Comparison of ENCODE assay signal across 9 cellular contexts in the genomic region with DNA sequence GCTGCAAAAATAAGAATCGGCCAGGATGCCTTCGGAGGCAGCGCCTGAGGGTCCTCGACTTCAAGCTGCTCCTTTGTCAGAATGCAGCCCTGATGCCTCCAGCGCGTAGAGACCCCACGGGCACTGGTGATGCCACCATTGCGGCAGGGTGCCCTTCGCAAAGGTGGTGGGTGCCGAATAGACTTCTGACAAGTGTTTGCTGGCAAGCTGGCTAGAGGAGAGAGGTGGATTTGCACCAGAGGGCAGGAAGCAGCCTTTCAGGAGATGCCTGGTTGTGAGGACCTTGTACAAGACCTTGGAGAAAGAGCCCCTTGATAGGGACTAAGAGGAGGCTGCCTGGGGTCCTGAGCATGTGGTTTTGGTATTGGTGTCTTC.
A peak's percentile ranks its signal among the peaks of the same experiment; 100 is the strongest.
DNase-seq lines count a peak whose midpoint lies in the region; ATAC-seq and TF ChIP-seq lines count a peak whose summit lies in the region.
"Had no signal": no experiment of that assay in that cellular context is flagged by ENCODE, and none has a peak within 500 bp of the region (broad histone marks: within the 10 kb centered on the region; RNA-seq: fewer than 3 reads in every experiment).

No MANE protein-coding gene starts in this region.

- CTCF ChIA-PET in activated CD4-positive, alpha-beta memory T cell treated with anti-CD3 and anti-CD28 coated beads, Interleukin-2, amount 10 ng/mL, durations not matched to agents 7 days and 5 days (lab: Charles Lee), result no interaction called here

- H3K9me3 ChIP-seq in heart right ventricle (no peaks in the 10 kb centered on the region), lower lobe of right lung (no peaks in the 10 kb centered on the region), upper lobe of right lung (no peaks in the 10 kb centered on the region)

- H3K27ac ChIP-seq in heart right ventricle (peak overlapping the region in 9 of 10 donors; percentile 72 to 95 (median 89)), lower lobe of right lung (peak overlapping the region; percentile 73), upper lobe of right lung (peak overlapping the region; percentile 82)

- TF ChIP-seq CTCF in heart right ventricle (IDR thresholded peaks at IDR 0.05) (no peak), lower lobe of right lung (IDR thresholded peaks at IDR 0.05) (no peak), upper lobe of right lung (IDR thresholded peaks at IDR 0.05) (no peak)

- H3K27me3 ChIP-seq in heart right ventricle (no peaks in the 10 kb centered on the region), lower lobe of right lung (ENCODE audit: low read depth) (no peaks in the 10 kb centered on the region), upper lobe of right lung (no peaks in the 10 kb centered on the region)

- peak overlapping the region; percentile 96 for H3K27ac Mint-ChIP-seq in activated CD4-positive, alpha-beta memory T cell treated with anti-CD3 and anti-CD28 coated beads, Interleukin-2, amount 10 ng/mL, durations not matched to agents 7 days and 5 days

- peak overlapping the region in 9 of 10 donors; percentile 46 to 70 (median 54) for H3K4me3 ChIP-seq in heart right ventricle
- peak overlapping the region; percentile 54 for H3K4me3 ChIP-seq in lower lobe of right lung
- H3K4me3 ChIP-seq in upper lobe of right lung, result peak overlapping the region; percentile 58

- H3K4me1 Mint-ChIP-seq in activated CD4-positive, alpha-beta memory T cell treated with anti-CD3 and anti-CD28 coated beads, Interleukin-2, amount 10 ng/mL, durations not matched to agents 7 days and 5 days, result peaks cover 74% of the 10 kb centered on the region

- WGBS in heart right ventricle, 2 donors, result 51 to 62% methylated on average over 10 of the region's 10 CpGs

- ATAC-seq in heart right ventricle, result no peak
- no peak for ATAC-seq in Right ventricle myocardium inferior
- ATAC-seq in lower lobe of right lung, result no peak
- ATAC-seq in upper lobe of right lung, result no peak

- H3K36me3 ChIP-seq in heart right ventricle (peaks cover 0 to 2% (median 0%) of the 10 kb centered on the region in 9 donors), lower lobe of right lung (no peaks in the 10 kb centered on the region), upper lobe of right lung (no peaks in the 10 kb centered on the region)

- intact Hi-C loops in heart right ventricle (cut with DNase I) (loop anchor here in 1 of 10 donors (10.0 kb wide), 1 partner anchor 101 kb away; the partner anchor contains the start of gene PPIF), Right ventricle myocardium inferior (cut with DNase I) (loop anchor here (5.0 kb wide), 1 partner anchor 43 kb away; no protein-coding TSS in a partner anchor), lower lobe of right lung (cut with DNase I) (no loop called here), upper lobe of right lung (cut with DNase I) (no loop called here)

- POLR2A ChIA-PET in activated CD4-positive, alpha-beta memory T cell treated with anti-CD3 and anti-CD28 coated beads, Interleukin-2, amount 10 ng/mL, durations not matched to agents 7 days and 5 days (lab: Charles Lee), result interaction anchor here (0.8 to 5.4 kb wide), 11 partner anchors 9 to 103 kb away, joined by 3 to 50 read pairs (median 4); partner anchors contain the start of gene PPIF

- peaks cover 23% of the 10 kb centered on the region for H3K36me3 Mint-ChIP-seq in activated CD4-positive, alpha-beta memory T cell treated with anti-CD3 and anti-CD28 coated beads, Interleukin-2, amount 10 ng/mL, durations not matched to agents 7 days and 5 days (ENCODE audit: low read depth)

- H3K4me1 ChIP-seq in heart right ventricle (peaks cover 68 to 93% (median 88%) of the 10 kb centered on the region in 9 donors), lower lobe of right lung (peaks cover 87% of the 10 kb centered on the region), upper lobe of right lung (peaks cover 87% of the 10 kb centered on the region)

- no peak for DNase-seq in heart right ventricle
- DNase-seq in Right ventricle myocardium inferior (ENCODE audit: missing footprints), result no peak
- peak; percentile 37 for DNase-seq in activated CD4-positive, alpha-beta memory T cell treated with anti-CD3 and anti-CD28 coated beads, Interleukin-2, amount 10 ng/mL, durations not matched to agents 7 days and 5 days
- no peak for DNase-seq in lower lobe of right lung
- DNase-seq in upper lobe of right lung, result peak; percentile 57
- DNase-seq in C1 segment of cervical spinal cord (lab: John Stamatoyannopoulos, UW), result no peak
- DNase-seq in stimulated activated CD4-positive, alpha-beta T cell treated with anti-CD3 and anti-CD28 coated beads, Interleukin-1b, Interleukin-23, amount 100 ng/mL, for 48 hours, result no peak
- no peak for DNase-seq in AG08395 (ENCODE audit: low spot score)
- DNase-seq: NCI-H446 treated with DMSO at 0.1 percent for 48 hours had no signal

- no peaks in the 10 kb centered on the region for H3K9me3 Mint-ChIP-seq in activated CD4-positive, alpha-beta memory T cell treated with anti-CD3 and anti-CD28 coated beads, Interleukin-2, amount 10 ng/mL, durations not matched to agents 7 days and 5 days

- H3K4me3 Mint-ChIP-seq in activated CD4-positive, alpha-beta memory T cell treated with anti-CD3 and anti-CD28 coated beads, Interleukin-2, amount 10 ng/mL, durations not matched to agents 7 days and 5 days, result peak overlapping the region; percentile 89

- H3K27me3 Mint-ChIP-seq in activated CD4-positive, alpha-beta memory T cell treated with anti-CD3 and anti-CD28 coated beads, Interleukin-2, amount 10 ng/mL, durations not matched to agents 7 days and 5 days, result no peaks in the 10 kb centered on the region

Comparison
In these comparisons a context has a peak if more than half of its experiments do, and no peak if none do; other contexts are left out.
1. DNase-seq: peak in activated CD4-positive, alpha-beta memory T cell treated with anti-CD3 and anti-CD28 coated beads, Interleukin-2, amount 10 ng/mL, durations not matched to agents 7 days and 5 days (single experiment) and upper lobe of right lung (single experiment); none in heart right ventricle (0 of 2), Right ventricle myocardium inferior (single experiment), lower lobe of right lung (single experiment), C1 segment of cervical spinal cord (0 of 14), stimulated activated CD4-positive, alpha-beta T cell treated with anti-CD3 and anti-CD28 coated beads, Interleukin-1b, Interleukin-23, amount 100 ng/mL, for 48 hours (single experiment) and AG08395 (single experiment).
2. Peak in every context shown above with its lines, with median percentiles within 50 percentile points of each other: H3K27ac ChIP-seq and H3K4me3 ChIP-seq.